Comparison of ENCODE assay signal across 8 cellular contexts in the genomic region with DNA sequence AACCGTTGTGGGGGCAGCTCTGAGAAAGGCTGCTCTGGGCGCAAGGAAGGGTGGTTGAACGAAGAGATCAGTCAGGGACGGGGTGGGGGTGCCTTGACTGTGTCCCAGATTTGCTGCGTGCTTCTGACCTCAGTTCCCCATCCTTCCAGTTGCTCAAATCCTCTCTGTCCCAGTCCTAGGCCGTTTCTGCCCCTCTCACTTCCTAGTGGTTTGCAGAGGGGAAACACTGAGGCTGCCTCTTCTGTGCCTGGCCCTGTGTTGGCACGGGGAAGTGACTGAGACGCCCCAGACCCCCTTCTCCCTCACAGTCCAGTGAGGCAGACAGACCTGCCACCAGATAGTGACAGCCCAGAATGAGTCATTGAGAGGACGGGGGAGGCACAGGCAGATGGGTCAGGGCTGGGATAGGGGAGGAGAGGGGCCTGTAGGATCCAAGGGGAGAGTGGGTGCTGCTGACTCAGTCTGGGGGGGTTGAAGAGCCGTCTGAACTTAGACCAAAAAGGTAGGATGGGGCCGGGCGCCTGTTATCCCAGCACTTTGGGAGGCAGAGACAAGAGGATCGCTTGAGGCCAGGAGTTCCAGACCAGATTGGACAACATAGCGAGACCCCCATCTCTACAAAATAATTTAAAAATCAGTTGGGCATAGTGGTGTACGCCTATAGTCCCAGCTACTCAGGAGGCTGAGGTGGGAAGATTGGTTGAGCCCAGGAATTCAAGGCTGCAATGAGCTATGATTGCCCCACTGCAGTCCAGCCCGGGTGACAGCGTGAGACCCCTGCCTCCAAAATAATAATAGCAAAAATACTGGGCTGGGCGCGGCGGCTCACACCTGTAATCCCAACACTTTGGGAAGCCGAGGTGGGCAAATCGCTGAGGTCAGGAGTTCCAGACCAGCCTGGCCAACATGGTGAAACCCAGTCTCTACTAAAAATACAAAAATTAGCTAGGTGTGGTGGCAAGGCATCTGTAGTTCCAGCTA. TPM values are rescaled to one million over a fixed set of nuclear protein-coding genes. Genes with fewer than 3 reads are reported as not detected.
DNase-seq lines count a peak whose midpoint lies in the region; TF ChIP-seq lines count a peak whose summit lies in the region.

No MANE protein-coding gene starts in this region.

- no peaks in the 10 kb centered on the region for H3K79me2 ChIP-seq in Karpas-422 (ENCODE audit: low read length)

- no peak for TF ChIP-seq POLR2A in stomach (IDR thresholded peaks at IDR 0.05)

- H4K20me1 ChIP-seq in Karpas-422 (ENCODE audit: insufficient read depth, low read depth, low read length) = no peaks in the 10 kb centered on the region

- H3K9me3 ChIP-seq in Karpas-422 (ENCODE audit: low read length) (no peaks in the 10 kb centered on the region), stomach (no peaks in the 10 kb centered on the region)

- peak overlapping the region; percentile 89 for H3K4me2 ChIP-seq in Karpas-422 (ENCODE audit: low read depth, low read length, poor library complexity, severe bottlenecking)

- DNase-seq in CD14-positive monocyte (ENCODE audit: low spot score) (no peak), Karpas-422 (peak; percentile 58), amniotic epithelial cell (ENCODE audit: low read depth) (peak; percentile 29), iris pigment epithelial cell (ENCODE audit: low read depth) (peak; percentile 31), stomach (no peak), NCI-H1048 (lab: John Stamatoyannopoulos, UW) (no peak), cerebellar nuclear complex (lab: John Stamatoyannopoulos, UW) (no peak), NCI-H446 (lab: John Stamatoyannopoulos, UW) (no peak)

- H3K4me1 Mint-ChIP-seq in CD14-positive monocyte = peaks cover 9% of the 10 kb centered on the region

- H3K27me3 Mint-ChIP-seq in CD14-positive monocyte (ENCODE audit: low read depth in 3 of 3) = peaks cover 12 to 22% (median 17%) of the 10 kb centered on the region in 3 donors

- peak overlapping the region; percentile 68 for H3K4me3 ChIP-seq in Karpas-422 (ENCODE audit: low read length)
- peak overlapping the region; percentile 71 to 75 (median 72) for H3K4me3 ChIP-seq in stomach

- H3K27ac Mint-ChIP-seq in CD14-positive monocyte = peak overlapping the region in 4 of 7 donors; percentile 10 to 48 (median 39)

- 50 to 56% (median 53%) methylated on average over 22 of the region's 22 CpGs for WGBS in stomach, 5 donors

- H3K4me3 Mint-ChIP-seq in CD14-positive monocyte = peak overlapping the region; percentile 74 to 90

- H3K27ac ChIP-seq in Karpas-422 (ENCODE audit: low read length) = peak overlapping the region; percentile 58
- H3K27ac ChIP-seq in stomach = peak overlapping the region; percentile 5 to 93 (median 89)

- peaks cover 11% of the 10 kb centered on the region for H3K36me3 ChIP-seq in Karpas-422 (ENCODE audit: insufficient read depth, low read length)
- peaks cover 6 to 25% (median 23%) of the 10 kb centered on the region in 4 donors for H3K36me3 ChIP-seq in stomach

- H3K9me3 Mint-ChIP-seq in CD14-positive monocyte = peaks cover 0 to 8% (median 2%) of the 10 kb centered on the region in 7 donors

- peak overlapping the region; percentile 88 for H2AFZ ChIP-seq in Karpas-422 (ENCODE audit: low read length)

- H3K9ac ChIP-seq in Karpas-422 (ENCODE audit: low read length) = peak overlapping the region; percentile 71

- intact Hi-C loops in CD14-positive monocyte (cut with micrococcal nuclease) = loop anchor here (2.0 to 5.0 kb wide), 4 partner anchors 153 to 483 kb away; no protein-coding TSS in a partner anchor
- intact Hi-C loops in stomach (cut with DNase I; ENCODE audit: low total_unique reads) = loop anchor here (5.0 kb wide), 1 partner anchor 143 kb away; no protein-coding TSS in a partner anchor

- TF ChIP-seq CTCF in CD14-positive monocyte (IDR thresholded peaks at IDR 0.05) (no peak), stomach (IDR thresholded peaks at IDR 0.05) (no peak)

- peaks cover 5 to 8% of the 10 kb centered on the region in 2 donors for H3K36me3 Mint-ChIP-seq in CD14-positive monocyte

- H3K9me2 ChIP-seq in Karpas-422 (replicated peaks; ENCODE audit: insufficient read depth, low read length) = no peaks in the 10 kb centered on the region

- H3K27me3 ChIP-seq in Karpas-422 (ENCODE audit: low read length) (no peaks in the 10 kb centered on the region), stomach (no peaks in the 10 kb centered on the region)

- peaks cover 17% of the 10 kb centered on the region for H3K4me1 ChIP-seq in Karpas-422 (ENCODE audit: low read length)
- H3K4me1 ChIP-seq in stomach = peaks cover 12 to 40% (median 23%) of the 10 kb centered on the region in 4 donors

- no peak for TF ChIP-seq EP300 in stomach (IDR thresholded peaks at IDR 0.05)

RNA-seq across cellular contexts. Expression of gene NUMBL, which starts 26.4 kb away (rescaled TPM):
- under 1 TPM; 0.12 to 0.45 TPM for polyA plus RNA-seq in CD14-positive monocyte
- total RNA-seq in Karpas-422 (2014; rRNA removed; shearing (Covaris generic); ENCODE audit: low replicate concordance) = 26.9 and 33.8 TPM in 2 replicates
- total RNA-seq in stomach = 100 to 1,000 TPM in 2 of 5 donors, 10 to 100 TPM in 3; 14.7 to 254 (median 31.6) TPM
- polyA plus RNA-seq in stomach = 10 to 100 TPM; 10.1 to 12.9 (median 11.6) TPM

RNA-seq across cellular contexts. Expression of gene COQ8B, which starts 52.7 kb away (rescaled TPM):
- polyA plus RNA-seq in CD14-positive monocyte (10 to 100 TPM; 16.0 to 23.4 TPM), stomach (10 to 100 TPM; 26.9 to 35.2 (median 29.2) TPM)
- 31.3 and 58.0 TPM in 2 replicates for total RNA-seq in Karpas-422 (2014; rRNA removed; shearing (Covaris generic); ENCODE audit: low replicate concordance)
- 10 to 100 TPM; 40.9 to 91.5 (median 52.3) TPM for total RNA-seq in stomach

RNA-seq across cellular contexts. Expression of gene ITPKC, which starts 52.9 kb away (rescaled TPM):
- polyA plus RNA-seq in CD14-positive monocyte (1 to 10 TPM; 2.7 to 2.9 TPM), stomach (10 to 100 TPM; 19.7 to 32.2 (median 20.5) TPM)
- total RNA-seq in Karpas-422 (2014; rRNA removed; shearing (Covaris generic); ENCODE audit: low replicate concordance) = 5.9 and 9.2 TPM in 2 replicates
- 10 to 100 TPM; 17.8 to 84.0 (median 31.4) TPM for total RNA-seq in stomach

Comparison
In these comparisons a context has a peak if more than half of its experiments do, and no peak if none do; other contexts are left out.
1. DNase-seq: peak in Karpas-422 (single experiment), amniotic epithelial cell (single experiment) and iris pigment epithelial cell (single experiment); none in CD14-positive monocyte (single experiment), stomach (single experiment), NCI-H1048 (single experiment), cerebellar nuclear complex (0 of 2) and NCI-H446 (0 of 2).